In the genomic region with DNA sequence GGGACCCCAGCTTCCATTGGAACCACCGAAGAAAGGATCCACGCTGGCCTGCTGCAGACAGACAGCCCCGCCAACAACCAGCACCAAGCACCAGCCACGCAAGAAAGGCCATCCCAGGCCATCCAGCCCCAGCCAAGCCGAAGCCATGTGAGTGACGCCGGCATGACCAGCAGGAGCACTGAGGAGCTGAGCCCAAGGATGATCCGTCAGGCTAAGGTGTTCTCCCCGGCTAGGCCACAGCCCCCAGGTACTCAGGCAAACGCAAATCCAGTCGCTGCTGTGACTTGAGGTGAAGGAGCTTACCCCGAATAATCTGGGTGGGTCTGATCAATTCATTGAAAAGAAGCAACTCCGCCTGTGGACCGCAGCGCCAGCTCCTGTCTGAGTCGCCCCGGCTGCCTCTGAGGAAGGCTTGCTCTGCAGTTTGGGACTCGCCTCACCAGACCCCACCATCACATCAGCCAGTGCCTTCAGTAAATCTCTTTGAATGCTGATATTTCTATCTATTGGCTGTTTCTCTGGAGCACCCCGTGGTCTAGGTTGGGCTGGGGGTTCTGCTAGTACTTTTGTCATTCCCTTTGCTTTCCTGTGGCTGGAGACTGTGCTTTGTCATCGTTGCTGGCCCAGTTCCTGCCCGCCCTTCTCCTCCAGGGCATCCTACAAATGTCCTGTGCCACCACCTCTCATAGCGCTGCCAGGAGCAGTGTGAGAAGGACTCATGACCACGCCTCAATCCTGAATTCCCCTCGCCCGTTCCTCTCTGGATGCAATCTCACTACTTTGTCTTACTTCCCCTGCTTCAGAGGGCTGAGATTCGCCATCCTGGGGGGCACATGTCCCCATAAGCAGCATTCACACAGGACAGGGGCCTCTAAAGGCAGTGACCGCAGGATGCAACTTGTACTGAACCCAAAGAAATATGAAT, we compare ENCODE assay signal across 1 cellular context.
TF ChIP-seq lines count a peak whose summit lies in the region.

No MANE protein-coding gene starts in this region.

TF ChIP-seq in IMR-90, 13 proteins besides CTCF, POLR2A, EP300 and RAD21:
- TF ChIP-seq MXI1 (IDR thresholded peaks at IDR 0.05; ENCODE audit: borderline replicate concordance, low read depth, low read length): no peak
- TF ChIP-seq CEBPB (IDR thresholded peaks at IDR 0.05; ENCODE audit: low read depth, low read length): no peak
- TF ChIP-seq CHD1 (IDR thresholded peaks at IDR 0.05; ENCODE audit: low read depth, low read length): no peak
- no peak for TF ChIP-seq NFE2L2 (IDR thresholded peaks at IDR 0.05; ENCODE audit: low read depth, low read length)
- TF ChIP-seq, protein P1, sequence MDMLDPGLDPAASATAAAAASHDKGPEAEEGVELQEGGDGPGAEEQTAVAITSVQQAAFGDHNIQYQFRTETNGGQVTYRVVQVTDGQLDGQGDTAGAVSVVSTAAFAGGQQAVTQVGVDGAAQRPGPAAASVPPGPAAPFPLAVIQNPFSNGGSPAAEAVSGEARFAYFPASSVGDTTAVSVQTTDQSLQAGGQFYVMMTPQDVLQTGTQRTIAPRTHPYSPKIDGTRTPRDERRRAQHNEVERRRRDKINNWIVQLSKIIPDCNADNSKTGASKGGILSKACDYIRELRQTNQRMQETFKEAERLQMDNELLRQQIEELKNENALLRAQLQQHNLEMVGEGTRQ (IDR thresholded peaks at IDR 0.05; ENCODE audit: low read depth, low read length): no peak
- TF ChIP-seq RFX5 (IDR thresholded peaks at IDR 0.05; ENCODE audit: low read depth, low read length): no peak
- TF ChIP-seq, protein P2, sequence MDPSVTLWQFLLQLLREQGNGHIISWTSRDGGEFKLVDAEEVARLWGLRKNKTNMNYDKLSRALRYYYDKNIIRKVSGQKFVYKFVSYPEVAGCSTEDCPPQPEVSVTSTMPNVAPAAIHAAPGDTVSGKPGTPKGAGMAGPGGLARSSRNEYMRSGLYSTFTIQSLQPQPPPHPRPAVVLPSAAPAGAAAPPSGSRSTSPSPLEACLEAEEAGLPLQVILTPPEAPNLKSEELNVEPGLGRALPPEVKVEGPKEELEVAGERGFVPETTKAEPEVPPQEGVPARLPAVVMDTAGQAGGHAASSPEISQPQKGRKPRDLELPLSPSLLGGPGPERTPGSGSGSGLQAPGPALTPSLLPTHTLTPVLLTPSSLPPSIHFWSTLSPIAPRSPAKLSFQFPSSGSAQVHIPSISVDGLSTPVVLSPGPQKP (IDR thresholded peaks at IDR 0.05; ENCODE audit: borderline replicate concordance, low read depth, low read length): no peak
- no peak for TF ChIP-seq MAZ (IDR thresholded peaks at IDR 0.05; ENCODE audit: borderline replicate concordance, low read depth, low read length)
- TF ChIP-seq SMC3 (IDR thresholded peaks at IDR 0.05; ENCODE audit: low read depth, low read length): no peak
- TF ChIP-seq RCOR1 (IDR thresholded peaks at IDR 0.05; ENCODE audit: insufficient replicate concordance, low read length): no peak
- no peak for TF ChIP-seq FOS (IDR thresholded peaks at IDR 0.05; ENCODE audit: low read depth, low read length)
- no peak for TF ChIP-seq BHLHE40 (IDR thresholded peaks at IDR 0.05; ENCODE audit: low read depth, low read length)
- no peak for TF ChIP-seq MAFK (IDR thresholded peaks at IDR 0.05; ENCODE audit: low read depth, low read length)
